In genomic region chr13:99303863-99304521, GRCh38 we compare ENCODE assay signal across 1 cellular context.
TF ChIP-seq lines count a peak whose summit lies in the region.

No MANE protein-coding gene starts in this region.

TF ChIP-seq in K562, 482 proteins besides CTCF, POLR2A, EP300 and RAD21:
- TF ChIP-seq CAMTA2 (CRISPR knock-in tag; conservative IDR thresholded peaks at IDR 0.05), result no peak
- TF ChIP-seq, protein P1, sequence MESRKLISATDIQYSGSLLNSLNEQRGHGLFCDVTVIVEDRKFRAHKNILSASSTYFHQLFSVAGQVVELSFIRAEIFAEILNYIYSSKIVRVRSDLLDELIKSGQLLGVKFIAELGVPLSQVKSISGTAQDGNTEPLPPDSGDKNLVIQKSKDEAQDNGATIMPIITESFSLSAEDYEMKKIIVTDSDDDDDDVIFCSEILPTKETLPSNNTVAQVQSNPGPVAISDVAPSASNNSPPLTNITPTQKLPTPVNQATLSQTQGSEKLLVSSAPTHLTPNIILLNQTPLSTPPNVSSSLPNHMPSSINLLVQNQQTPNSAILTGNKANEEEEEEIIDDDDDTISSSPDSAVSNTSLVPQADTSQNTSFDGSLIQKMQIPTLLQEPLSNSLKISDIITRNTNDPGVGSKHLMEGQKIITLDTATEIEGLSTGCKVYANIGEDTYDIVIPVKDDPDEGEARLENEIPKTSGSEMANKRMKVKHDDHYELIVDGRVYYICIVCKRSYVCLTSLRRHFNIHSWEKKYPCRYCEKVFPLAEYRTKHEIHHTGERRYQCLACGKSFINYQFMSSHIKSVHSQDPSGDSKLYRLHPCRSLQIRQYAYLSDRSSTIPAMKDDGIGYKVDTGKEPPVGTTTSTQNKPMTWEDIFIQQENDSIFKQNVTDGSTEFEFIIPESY (CRISPR knock-in tag; IDR thresholded peaks at IDR 0.05), result 0 out of 2 replicates have a peak, but pooled peaks have one; percentile 48
